27 cellular contexts compared by ENCODE assay signal in genomic region chr5:63249960-63250359, GRCh38.
"Had no signal": no experiment of that assay in that cellular context is flagged by ENCODE, and none has a peak within 500 bp of the region (broad histone marks: within the 10 kb centered on the region; RNA-seq: fewer than 3 reads in every experiment).

No MANE protein-coding gene starts in this region.

- H3K9me3 ChIP-seq: gastroesophageal sphincter had no signal

- H3K4me3 ChIP-seq: dorsolateral prefrontal cortex, gastroesophageal sphincter had no signal

- DNase-seq: activated CD4-positive, alpha-beta memory T cell treated with anti-CD3 and anti-CD28 coated beads, Interleukin-2, amount 10 ng/mL, durations not matched to agents 7 days and 5 days; activated CD4-positive, alpha-beta T cell treated with anti-CD3 and anti-CD28 coated beads for 36 hours; activated CD4-positive, alpha-beta T cell treated with anti-CD3 and anti-CD28 coated beads, Interleukin-2, amount 10 ng/mL, durations not matched to agents 7 days and 5 days; activated CD4-positive, alpha-beta T cell treated with anti-CD3 and anti-CD28 coated beads, Interleukin-2, amount 50 U/mL, for 4 hours; activated CD4-positive, CD25-positive, alpha-beta regulatory T cell; activated CD4-positive, CD25-positive, alpha-beta regulatory T cell treated with anti-CD3 and anti-CD28 coated beads, Interleukin-2, amount 50 U/mL, for 72 hours; activated CD8-positive, alpha-beta memory T cell treated with anti-CD3 and anti-CD28 coated beads, Interleukin-2, amount 50 U/mL, for 48 hours; activated gamma-delta T cell; activated naive CD4-positive, alpha-beta T cell; activated naive CD4-positive, alpha-beta T cell treated with anti-CD3 and anti-CD28 coated beads, Interleukin-2, amount 10 ng/mL, durations not matched to agents 7 days and 5 days; activated naive CD8-positive, alpha-beta T cell treated with anti-CD3 and anti-CD28 coated beads, Interleukin-2, amount 10 ng/mL, durations not matched to agents 7 days and 5 days; activated T-cell treated with anti-CD3 and anti-CD28 coated beads for 4 hours; activated T-cell treated with anti-CD3 and anti-CD28 coated beads, Interleukin-2, amount 50 U/mL, for 24 hours; activated T-cell treated with anti-CD3 and anti-CD28 coated beads, Interleukin-2, amount 50 U/mL, for 72 hours; amniotic stem cell; anterior cingulate cortex; brain microvascular endothelial cell; caudate nucleus; dorsolateral prefrontal cortex; effector memory CD4-positive, alpha-beta T cell; endodermal cell; foreskin melanocyte; head of caudate nucleus; T-helper 2 cell had no signal

- ATAC-seq: activated CD4-positive, alpha-beta T cell treated with anti-CD3 and anti-CD28 coated beads for 36 hours; activated naive CD4-positive, alpha-beta T cell treated with anti-CD3 and anti-CD28 coated beads, Interleukin-2, amount 50 U/mL, for 72 hours; activated T-cell treated with anti-CD3 and anti-CD28 coated beads, Interleukin-2, amount 50 U/mL, for 72 hours; esophagus mucosa; gastroesophageal sphincter had no signal

- H3K27me3 ChIP-seq: brain microvascular endothelial cell, gastroesophageal sphincter had no signal

- H3K4me1 ChIP-seq: gastroesophageal sphincter had no signal

- H3K36me3 ChIP-seq: brain microvascular endothelial cell, gastroesophageal sphincter had no signal

- H3K27ac ChIP-seq: brain microvascular endothelial cell, dorsolateral prefrontal cortex, gastroesophageal sphincter had no signal
